In genomic region chr11:116691779-116692178, GRCh38 we compare ENCODE assay signal across 9 cellular contexts.
DNase-seq lines count a peak whose midpoint lies in the region; ATAC-seq and TF ChIP-seq lines count a peak whose summit lies in the region.
"Had no signal": no experiment of that assay in that cellular context is flagged by ENCODE, and none has a peak within 500 bp of the region (broad histone marks: within the 10 kb centered on the region; RNA-seq: fewer than 3 reads in every experiment).

No MANE protein-coding gene starts in this region.

- H3K36me3 Mint-ChIP-seq in activated naive CD4-positive, alpha-beta T cell treated with anti-CD3 and anti-CD28 coated beads, Interleukin-2, amount 10 ng/mL, durations not matched to agents 7 days and 5 days, result no peaks in the 10 kb centered on the region

- peaks cover 13% of the 10 kb centered on the region for H3K27me3 Mint-ChIP-seq in activated naive CD4-positive, alpha-beta T cell treated with anti-CD3 and anti-CD28 coated beads, Interleukin-2, amount 10 ng/mL, durations not matched to agents 7 days and 5 days

- H3K27me3 ChIP-seq in RWPE2 (ENCODE audit: insufficient read depth, poor library complexity, severe bottlenecking), result no peaks in the 10 kb centered on the region
- no peaks in the 10 kb centered on the region for H3K27me3 ChIP-seq in right atrium auricular region
- no peaks in the 10 kb centered on the region for H3K27me3 ChIP-seq in smooth muscle cell (ENCODE audit: low read depth)
- H3K27me3 ChIP-seq: BLaER1 treated with 17β-estradiol and CSF1 and Interleukin-3, amounts not matched to agents 10 nM and 100 nM had no signal

- H3K9me3 ChIP-seq in RWPE2 (ENCODE audit: severe bottlenecking) (no peaks in the 10 kb centered on the region), right atrium auricular region (no peaks in the 10 kb centered on the region), smooth muscle cell (replicated peaks; ENCODE audit: low read depth) (no peaks in the 10 kb centered on the region)
- H3K9me3 ChIP-seq: BLaER1 treated with 17β-estradiol and CSF1 and Interleukin-3, amounts not matched to agents 10 nM and 100 nM had no signal

- H3K36me3 ChIP-seq in RWPE2 (ENCODE audit: low read depth), result no peaks in the 10 kb centered on the region
- H3K36me3 ChIP-seq in right atrium auricular region, result no peaks in the 10 kb centered on the region
- H3K36me3 ChIP-seq in smooth muscle cell (ENCODE audit: low read depth), result no peaks in the 10 kb centered on the region
- H3K36me3 ChIP-seq: BLaER1 treated with 17β-estradiol and CSF1 and Interleukin-3, amounts not matched to agents 10 nM and 100 nM had no signal

- CTCF ChIA-PET in activated naive CD4-positive, alpha-beta T cell treated with anti-CD3 and anti-CD28 coated beads, Interleukin-2, amount 10 ng/mL, durations not matched to agents 7 days and 5 days (lab: Charles Lee), result interaction anchor here (0.6 to 2.2 kb wide), 13 partner anchors 9 to 1104 kb away, joined by 3 to 10 read pairs (median 3); no protein-coding TSS in a partner anchor

- TF ChIP-seq CTCF in RWPE2 (IDR thresholded peaks at IDR 0.05; ENCODE audit: poor library complexity, severe bottlenecking) (peak; percentile 89), right atrium auricular region (IDR thresholded peaks at IDR 0.05) (peak; percentile 80 to 81), smooth muscle cell (IDR thresholded peaks at IDR 0.05; ENCODE audit: borderline replicate concordance, insufficient read depth, poor library complexity, severe bottlenecking) (peak; percentile 84)

- H3K27ac ChIP-seq in RWPE2 (ENCODE audit: poor library complexity, severe bottlenecking) (no peak overlapping the region), right atrium auricular region (no peak overlapping the region), smooth muscle cell (ENCODE audit: low read depth) (no peak overlapping the region)
- H3K27ac ChIP-seq: BLaER1 treated with 17β-estradiol and CSF1 and Interleukin-3, amounts not matched to agents 10 nM and 100 nM had no signal

- H3K4me3 Mint-ChIP-seq in activated naive CD4-positive, alpha-beta T cell treated with anti-CD3 and anti-CD28 coated beads, Interleukin-2, amount 10 ng/mL, durations not matched to agents 7 days and 5 days, result no peak overlapping the region

- no peaks in the 10 kb centered on the region for H4K20me1 ChIP-seq in smooth muscle cell (ENCODE audit: low read depth)

- no peak overlapping the region for H3K27ac Mint-ChIP-seq in activated naive CD4-positive, alpha-beta T cell treated with anti-CD3 and anti-CD28 coated beads, Interleukin-2, amount 10 ng/mL, durations not matched to agents 7 days and 5 days

- WGBS in smooth muscle cell (ENCODE audit: low lambda C conversion rate), result 23% methylated on average over 9 of the region's 9 CpGs

- peak; percentile 78 to 80 for DNase-seq in NCI-H2081 (lab: John Stamatoyannopoulos, UW)
- DNase-seq in NCI-H2081 treated with DMSO at 0.1 percent for 48 hours (lab: John Stamatoyannopoulos, UW), result no peak
- peak; percentile 70 for DNase-seq in HuH-7.5 (ENCODE audit: low spot score)
- no peak for DNase-seq in RWPE2 (ENCODE audit: low spot score)
- peak; percentile 66 for DNase-seq in activated naive CD4-positive, alpha-beta T cell treated with anti-CD3 and anti-CD28 coated beads, Interleukin-2, amount 10 ng/mL, durations not matched to agents 7 days and 5 days
- DNase-seq in right atrium auricular region (ENCODE audit: low spot score), result peak; percentile 58
- DNase-seq in smooth muscle cell (lab: John Stamatoyannopoulos, UW; ENCODE audit: unreplicated experiment), result no peak

- no peaks in the 10 kb centered on the region for H3K4me1 Mint-ChIP-seq in activated naive CD4-positive, alpha-beta T cell treated with anti-CD3 and anti-CD28 coated beads, Interleukin-2, amount 10 ng/mL, durations not matched to agents 7 days and 5 days

- no peak overlapping the region for H3K9ac ChIP-seq in smooth muscle cell (ENCODE audit: low read depth)
- H3K9ac ChIP-seq: BLaER1 treated with 17β-estradiol and CSF1 and Interleukin-3, amounts not matched to agents 10 nM and 100 nM had no signal

- H3K9me3 Mint-ChIP-seq in activated naive CD4-positive, alpha-beta T cell treated with anti-CD3 and anti-CD28 coated beads, Interleukin-2, amount 10 ng/mL, durations not matched to agents 7 days and 5 days, result no peaks in the 10 kb centered on the region

- no peak overlapping the region for H3K4me2 ChIP-seq in smooth muscle cell
- H3K4me2 ChIP-seq: BLaER1 treated with 17β-estradiol and CSF1 and Interleukin-3, amounts not matched to agents 10 nM and 100 nM had no signal

- H3K79me2 ChIP-seq in smooth muscle cell (ENCODE audit: low read depth), result no peaks in the 10 kb centered on the region

- peaks cover 31% of the 10 kb centered on the region for H3K4me1 ChIP-seq in RWPE2 (ENCODE audit: insufficient read depth, poor library complexity, severe bottlenecking)
- H3K4me1 ChIP-seq in right atrium auricular region, result no peaks in the 10 kb centered on the region
- H3K4me1 ChIP-seq in smooth muscle cell (ENCODE audit: low read depth), result peaks cover 3% of the 10 kb centered on the region

- H3K4me3 ChIP-seq in RWPE2 (ENCODE audit: severe bottlenecking), result no peak overlapping the region
- no peak overlapping the region for H3K4me3 ChIP-seq in right atrium auricular region
- H3K4me3 ChIP-seq in smooth muscle cell, result no peak overlapping the region
- H3K4me3 ChIP-seq: BLaER1 treated with 17β-estradiol and CSF1 and Interleukin-3, amounts not matched to agents 10 nM and 100 nM had no signal

- peak; percentile 38; the same call in 2 of the 3 replicates for ATAC-seq in RWPE2 (ENCODE audit: low read depth)
- no peak for ATAC-seq in GM21526 (IDR thresholded peaks at IDR 0.05; ENCODE audit: low FRiP score, unreplicated experiment)

- H2AFZ ChIP-seq in smooth muscle cell (ENCODE audit: low read depth), result no peak overlapping the region

- no peaks in the 10 kb centered on the region for H3F3A ChIP-seq in smooth muscle cell (ENCODE audit: low read depth)

Comparison
In these comparisons a context has a peak if more than half of its experiments do, and no peak if none do; other contexts are left out.
1. DNase-seq: peak in NCI-H2081 (2 of 2), HuH-7.5 (single experiment), activated naive CD4-positive, alpha-beta T cell treated with anti-CD3 and anti-CD28 coated beads, Interleukin-2, amount 10 ng/mL, durations not matched to agents 7 days and 5 days (single experiment) and right atrium auricular region (single experiment); none in NCI-H2081 treated with DMSO at 0.1 percent for 48 hours (single experiment), RWPE2 (single experiment) and smooth muscle cell (single experiment).
2. Peak in every context shown above with its lines, with median percentiles within 50 percentile points of each other: CTCF ChIP-seq.